In genomic region chr9:71383308-71383707, GRCh38 we compare ENCODE assay signal across 22 cellular contexts.
DNase-seq lines count a peak whose midpoint lies in the region; ATAC-seq, FAIRE-seq and TF ChIP-seq lines count a peak whose summit lies in the region.
"Had no signal": no experiment of that assay in that cellular context is flagged by ENCODE, and none has a peak within 500 bp of the region (broad histone marks: within the 10 kb centered on the region; RNA-seq: fewer than 3 reads in every experiment).

No MANE protein-coding gene starts in this region.

- H2BK120ac ChIP-seq in H1 (replicated peaks; ENCODE audit: low read depth, low read length), result no peak overlapping the region

- H3K27ac Mint-ChIP-seq in GM23338 (peak overlapping the region; percentile 27; the same call in 1 of the 2 replicates), nephron progenitor cell (peak overlapping the region; percentile 78)
- H3K27ac Mint-ChIP-seq in activated CD4-positive, alpha-beta T cell treated with anti-CD3 and anti-CD28 coated beads, Interleukin-2, amount 10 ng/mL, durations not matched to agents 7 days and 5 days, result no peak overlapping the region
- H3K27ac Mint-ChIP-seq: CD4-positive, CD25-positive, alpha-beta regulatory T cell had no signal

- no peak overlapping the region for H3K9ac ChIP-seq in H1 (replicated peaks in 1 of 4; ENCODE audit: extremely low read depth in 1 of 4, low read depth in 3 of 4, low read length in 3 of 4)
- no peak overlapping the region for H3K9ac ChIP-seq in SK-N-SH

- no peaks in the 10 kb centered on the region for H3K36me3 Mint-ChIP-seq in GM23338 (ENCODE audit: low read depth)
- no peaks in the 10 kb centered on the region for H3K36me3 Mint-ChIP-seq in nephron progenitor cell (ENCODE audit: low read depth)
- H3K36me3 Mint-ChIP-seq in activated CD4-positive, alpha-beta T cell treated with anti-CD3 and anti-CD28 coated beads, Interleukin-2, amount 10 ng/mL, durations not matched to agents 7 days and 5 days (ENCODE audit: low read depth), result no peaks in the 10 kb centered on the region
- H3K36me3 Mint-ChIP-seq: CD4-positive, CD25-positive, alpha-beta regulatory T cell had no signal

- H3K27ac ChIP-seq in GM23338 (ENCODE audit: low read depth) (no peak overlapping the region), H1 (ENCODE audit: low read depth, low read length) (no peak overlapping the region), SK-N-SH (ENCODE audit: low read depth in 2 of 2, low read length in 1 of 2) (no peak overlapping the region)
- H3K27ac ChIP-seq: SJCRH30 had no signal

- H3K18ac ChIP-seq in H1 (ENCODE audit: extremely low read depth, low read length), result no peak overlapping the region

- H3K4me2 ChIP-seq in GM23338, result peak overlapping the region; percentile 11; the same call in 1 of the 2 replicates
- no peak overlapping the region for H3K4me2 ChIP-seq in H1 (ENCODE audit: insufficient read depth in 1 of 2, low read depth in 2 of 2, low read length in 2 of 2)
- H3K4me2 ChIP-seq in SK-N-SH, result no peak overlapping the region

- H3K56ac ChIP-seq in H1 (replicated peaks; ENCODE audit: insufficient read length, low read depth, low read length), result no peak overlapping the region

- H3K9me3 ChIP-seq in H1 (ENCODE audit: insufficient read depth in 2 of 2, low read depth in 1 of 2, low read length in 1 of 2) (no peaks in the 10 kb centered on the region), SK-N-SH (no peaks in the 10 kb centered on the region)
- H3K9me3 ChIP-seq: SJCRH30 had no signal

- H3K9me2 ChIP-seq in GM23338 (ENCODE audit: insufficient read depth), result no peaks in the 10 kb centered on the region
- H3K9me2 ChIP-seq in SK-N-SH, result no peaks in the 10 kb centered on the region

- no peak overlapping the region for H3K14ac ChIP-seq in H1 (ENCODE audit: insufficient read length)

- no peak overlapping the region for H2BK15ac ChIP-seq in H1 (ENCODE audit: low read length)

- FAIRE-seq in H1 (lab: Jason Lieb, UNC), result peak; percentile 50
- FAIRE-seq: GM12892, GM18507, RCC 7860 had no signal

- CTCF ChIA-PET in H1 (lab: Charles Lee; ENCODE audit: partially characterized antibody), result interaction anchor here (0.6 kb wide), 1 partner anchor 28 kb away, joined by 3 read pairs; no protein-coding TSS in a partner anchor
- CTCF ChIA-PET in SK-N-SH (lab: Yijun Ruan, JAX), result interaction anchor here (0.9 kb wide), 1 partner anchor 98 kb away, joined by 4 read pairs; no protein-coding TSS in a partner anchor
- CTCF ChIA-PET in activated CD4-positive, alpha-beta T cell treated with anti-CD3 and anti-CD28 coated beads, Interleukin-2, amount 10 ng/mL, durations not matched to agents 7 days and 5 days (lab: Charles Lee), result no interaction called here

- TF ChIP-seq EP300 in H1 (IDR thresholded peaks at IDR 0.05; ENCODE audit: borderline replicate concordance in 1 of 2, low read depth in 2 of 2, low read length in 2 of 2) (no peak), SK-N-SH (IDR thresholded peaks at IDR 0.05; ENCODE audit: borderline replicate concordance in 1 of 2, low read depth in 1 of 2, low read length in 1 of 2) (no peak)

- H3K79me2 ChIP-seq in GM23338 (replicated peaks; ENCODE audit: insufficient read depth) (no peaks in the 10 kb centered on the region), H1 (ENCODE audit: control insufficient read depth in 1 of 2, insufficient read depth in 2 of 2, low read length in 2 of 2) (no peaks in the 10 kb centered on the region), SK-N-SH (ENCODE audit: insufficient read depth) (no peaks in the 10 kb centered on the region)

- no peak overlapping the region for H4K5ac ChIP-seq in H1 (ENCODE audit: insufficient read length, low read depth, low read length)

- no peak overlapping the region for H2BK5ac ChIP-seq in H1 (ENCODE audit: low read depth, low read length)

- H4K91ac ChIP-seq in H1 (replicated peaks; ENCODE audit: insufficient read length, low read length), result no peak overlapping the region

- no peaks in the 10 kb centered on the region for H3K27me3 Mint-ChIP-seq in GM23338 (ENCODE audit: insufficient read depth, low read depth, poor library complexity)
- no peaks in the 10 kb centered on the region for H3K27me3 Mint-ChIP-seq in nephron progenitor cell (ENCODE audit: low read depth, poor library complexity)
- H3K27me3 Mint-ChIP-seq in activated CD4-positive, alpha-beta T cell treated with anti-CD3 and anti-CD28 coated beads, Interleukin-2, amount 10 ng/mL, durations not matched to agents 7 days and 5 days, result peaks cover 1% of the 10 kb centered on the region
- H3K27me3 Mint-ChIP-seq: CD4-positive, CD25-positive, alpha-beta regulatory T cell had no signal

- TF ChIP-seq RAD21 in H1 (IDR thresholded peaks at IDR 0.05 in 1 of 2, conservative IDR thresholded peaks at IDR 0.05 in 1 of 2; ENCODE audit: low read depth in 2 of 2, low read length in 2 of 2) (no peak), SK-N-SH (IDR thresholded peaks at IDR 0.05; ENCODE audit: low read length) (no peak)

- H3K27me3 ChIP-seq in GM23338 (ENCODE audit: insufficient read depth) (no peaks in the 10 kb centered on the region), H1 (replicated peaks in 1 of 4; ENCODE audit: control insufficient read depth in 3 of 4, extremely low read depth in 1 of 4, insufficient read depth in 3 of 4, low read length in 3 of 4) (no peaks in the 10 kb centered on the region), SK-N-SH (ENCODE audit: insufficient read depth) (no peaks in the 10 kb centered on the region; the same call in 1 of the 2 replicates)

- DNase-seq in ELF-1 (ENCODE audit: low read depth, low spot score) (peak; percentile 14), GM23338 (ENCODE audit: low spot score) (peak; percentile 34), H1 (ENCODE audit: low read depth in 1 of 2, low spot score in 2 of 2) (no peak), nephron progenitor cell (peak; percentile 2), SK-N-SH (no peak), DMS114 treated with DMSO at 0.1 percent for 48 hours (lab: John Stamatoyannopoulos, UW; ENCODE audit: unreplicated experiment) (no peak)
- no peak for DNase-seq in activated CD4-positive, alpha-beta T cell treated with anti-CD3 and anti-CD28 coated beads, Interleukin-2, amount 10 ng/mL, durations not matched to agents 7 days and 5 days
- DNase-seq: CD4-positive, CD25-positive, alpha-beta regulatory T cell; DND-41; GOT3; Karpas-422; NCI-H1436; NCI-H187 treated with DMSO at 0.1 percent for 48 hours; NCI-H2107; NCI-H2227 treated with DMSO at 0.1 percent for 48 hours; NCI-H510A; OCI-M1; SJCRH30 had no signal

- H3K4me1 ChIP-seq in GM23338 (ENCODE audit: insufficient read depth), result peaks cover 15% of the 10 kb centered on the region
- H3K4me1 ChIP-seq in H1 (replicated peaks in 1 of 4; ENCODE audit: control insufficient read depth in 3 of 4, insufficient read depth in 4 of 4, low read length in 3 of 4), result peaks cover 0 to 4% (median 2%) of the 10 kb centered on the region in 4 experiments; a peak in 3 of 7 replicates
- no peaks in the 10 kb centered on the region for H3K4me1 ChIP-seq in SK-N-SH (ENCODE audit: control insufficient read depth in 1 of 2, insufficient read depth in 2 of 2, low read depth in 1 of 2, low read length in 1 of 2)
- H3K4me1 ChIP-seq: SJCRH30 had no signal

- H3K4ac ChIP-seq in H1 (replicated peaks; ENCODE audit: insufficient read length, low read depth, low read length), result no peak overlapping the region

- no peak overlapping the region for H3K23ac ChIP-seq in H1 (ENCODE audit: insufficient read length)

- H3K23me2 ChIP-seq in H1 (ENCODE audit: low read depth, low read length), result no peaks in the 10 kb centered on the region

- no peak overlapping the region for H2AFZ ChIP-seq in GM23338
- H2AFZ ChIP-seq in H1 (ENCODE audit: low read length), result peak overlapping the region; percentile 21; the same call in 1 of the 2 replicates
- H2AFZ ChIP-seq in SK-N-SH (ENCODE audit: low read depth), result no peak overlapping the region

- H3F3A ChIP-seq in GM23338 (replicated peaks; ENCODE audit: low read depth), result no peaks in the 10 kb centered on the region
- H3F3A ChIP-seq in SK-N-SH (replicated peaks; ENCODE audit: insufficient read depth), result no peaks in the 10 kb centered on the region

- no peak for TF ChIP-seq POLR2A in H1 (IDR thresholded peaks at IDR 0.05; ENCODE audit: control extremely low read depth in 1 of 2, low read depth in 2 of 2, low read length in 2 of 2)

- peak; percentile 92 for ATAC-seq in GM23338
- ATAC-seq in HG02973 (IDR thresholded peaks at IDR 0.05; ENCODE audit: unreplicated experiment), result no peak

- H4K8ac ChIP-seq in H1 (ENCODE audit: extremely low read depth, insufficient read depth, low read length), result no peak overlapping the region

- H3K9me3 Mint-ChIP-seq in GM23338 (no peaks in the 10 kb centered on the region), nephron progenitor cell (no peaks in the 10 kb centered on the region)
- H3K9me3 Mint-ChIP-seq in activated CD4-positive, alpha-beta T cell treated with anti-CD3 and anti-CD28 coated beads, Interleukin-2, amount 10 ng/mL, durations not matched to agents 7 days and 5 days, result no peaks in the 10 kb centered on the region

- no peak overlapping the region for H3K4me3 Mint-ChIP-seq in GM23338
- no peak overlapping the region for H3K4me3 Mint-ChIP-seq in nephron progenitor cell
- H3K4me3 Mint-ChIP-seq in activated CD4-positive, alpha-beta T cell treated with anti-CD3 and anti-CD28 coated beads, Interleukin-2, amount 10 ng/mL, durations not matched to agents 7 days and 5 days, result no peak overlapping the region
- H3K4me3 Mint-ChIP-seq: CD4-positive, CD25-positive, alpha-beta regulatory T cell had no signal

- TF ChIP-seq CTCF in GM23338 (conservative IDR thresholded peaks at IDR 0.05; ENCODE audit: low read depth in 2 of 2), result no peak
- TF ChIP-seq CTCF in H1 (IDR thresholded peaks at IDR 0.05; ENCODE audit: control extremely low read depth in 1 of 3, insufficient read depth in 1 of 3, low read depth in 1 of 3, low read length in 3 of 3), result no peak
- no peak for TF ChIP-seq CTCF in nephron progenitor cell (IDR thresholded peaks at IDR 0.05)
- TF ChIP-seq CTCF in SK-N-SH (IDR thresholded peaks at IDR 0.05), result no peak

- H3K4me1 Mint-ChIP-seq in GM23338 (peaks cover 13% of the 10 kb centered on the region), nephron progenitor cell (peaks cover 8% of the 10 kb centered on the region)
- H3K4me1 Mint-ChIP-seq in activated CD4-positive, alpha-beta T cell treated with anti-CD3 and anti-CD28 coated beads, Interleukin-2, amount 10 ng/mL, durations not matched to agents 7 days and 5 days, result no peaks in the 10 kb centered on the region
- H3K4me1 Mint-ChIP-seq: CD4-positive, CD25-positive, alpha-beta regulatory T cell had no signal

- H3K79me1 ChIP-seq in H1 (ENCODE audit: low read depth, low read length), result no peaks in the 10 kb centered on the region

- H2BK12ac ChIP-seq in H1 (ENCODE audit: low read depth, low read length), result no peak overlapping the region

- POLR2A ChIA-PET in H1 (lab: Charles Lee; ENCODE audit: partially characterized antibody), result no interaction called here
- POLR2A ChIA-PET in SK-N-SH (lab: Yijun Ruan, JAX), result no interaction called here
- POLR2A ChIA-PET in activated CD4-positive, alpha-beta T cell treated with anti-CD3 and anti-CD28 coated beads, Interleukin-2, amount 10 ng/mL, durations not matched to agents 7 days and 5 days (lab: Charles Lee), result no interaction called here

- H4K20me1 ChIP-seq in GM23338 (replicated peaks; ENCODE audit: insufficient read depth), result no peaks in the 10 kb centered on the region
- no peaks in the 10 kb centered on the region for H4K20me1 ChIP-seq in H1 (replicated peaks in 1 of 2; ENCODE audit: control insufficient read depth in 1 of 2, insufficient read depth in 2 of 2, low read length in 2 of 2)
- H4K20me1 ChIP-seq in SK-N-SH (ENCODE audit: insufficient read depth), result no peaks in the 10 kb centered on the region

- H3K36me3 ChIP-seq in GM23338 (ENCODE audit: insufficient read depth) (no peaks in the 10 kb centered on the region), H1 (ENCODE audit: control insufficient read depth in 2 of 4, insufficient read depth in 4 of 4, low read length in 3 of 4) (no peaks in the 10 kb centered on the region), SK-N-SH (replicated peaks in 1 of 2; ENCODE audit: control insufficient read depth in 1 of 2, insufficient read depth in 2 of 2, low read length in 1 of 2) (no peaks in the 10 kb centered on the region)
- H3K36me3 ChIP-seq: SJCRH30 had no signal

- H2BK20ac ChIP-seq in H1 (ENCODE audit: low read length), result no peak overlapping the region

- H3K4me3 ChIP-seq in GM23338, result no peak overlapping the region
- H3K4me3 ChIP-seq in H1 (ENCODE audit: extremely low read depth in 1 of 4, insufficient read depth in 2 of 4, low read depth in 3 of 4, low read length in 4 of 4), result no peak overlapping the region
- no peak overlapping the region for H3K4me3 ChIP-seq in SK-N-SH (ENCODE audit: low read depth in 2 of 2, low read length in 1 of 2)
- H3K4me3 ChIP-seq: SJCRH30 had no signal

- no peak overlapping the region for H2AK5ac ChIP-seq in H1 (ENCODE audit: low read depth, low read length)

Comparison
In these comparisons a context has a peak if more than half of its experiments do, and no peak if none do; other contexts are left out.
1. DNase-seq: peak in ELF-1 (single experiment), GM23338 (single experiment) and nephron progenitor cell (single experiment); none in H1 (0 of 2), SK-N-SH (single experiment), activated CD4-positive, alpha-beta T cell treated with anti-CD3 and anti-CD28 coated beads, Interleukin-2, amount 10 ng/mL, durations not matched to agents 7 days and 5 days (single experiment) and DMS114 treated with DMSO at 0.1 percent for 48 hours (single experiment).